Comparison of ENCODE assay signal across 1 cellular context in genomic region chr19:35879770-35880317, GRCh38.
TF ChIP-seq lines count a peak whose summit lies in the region.

No MANE protein-coding gene starts in this region.

TF ChIP-seq in HepG2, 621 proteins besides CTCF, POLR2A, EP300 and RAD21 (continued from another document and continues in another):
- no peak for TF ChIP-seq ZBTB2 (CRISPR knock-in tag; IDR thresholded peaks at IDR 0.05; ENCODE audit: low read depth)
- TF ChIP-seq MED13 (CRISPR knock-in tag; IDR thresholded peaks at IDR 0.05), result peak; percentile 66; the same call in 1 of the 2 replicates
- TF ChIP-seq FOXO1 (CRISPR knock-in tag; IDR thresholded peaks at IDR 0.05), result peak; percentile 63
- no peak for TF ChIP-seq ELK4 (CRISPR knock-in tag; IDR thresholded peaks at IDR 0.05; ENCODE audit: borderline replicate concordance)
- peak; percentile 94 for TF ChIP-seq MXD1 (CRISPR knock-in tag; IDR thresholded peaks at IDR 0.05)
- TF ChIP-seq SUZ12 (IDR thresholded peaks at IDR 0.05; ENCODE audit: low read depth, low read length), result no peak
- peak; percentile 95 for TF ChIP-seq ZBTB43 (CRISPR knock-in tag; conservative IDR thresholded peaks at IDR 0.05)
- TF ChIP-seq GABPA (IDR thresholded peaks at IDR 0.05; ENCODE audit: low read depth, low read length), result no peak
- peak; percentile 29; the same call in 1 of the 2 replicates for TF ChIP-seq GABPA (CRISPR knock-in tag; IDR thresholded peaks at IDR 0.05; ENCODE audit: low read depth)
- peak; percentile 93 for TF ChIP-seq ARNT2 (CRISPR knock-in tag; IDR thresholded peaks at IDR 0.05; ENCODE audit: low read depth)
- peak; percentile 87 for TF ChIP-seq ARID4A (CRISPR knock-in tag; IDR thresholded peaks at IDR 0.05; ENCODE audit: borderline replicate concordance)
- no peak for TF ChIP-seq ZMYM3 (CRISPR knock-in tag; IDR thresholded peaks at IDR 0.05)
- no peak for TF ChIP-seq POLR2AphosphoS2 (IDR thresholded peaks at IDR 0.05; ENCODE audit: low read depth, low read length)
- TF ChIP-seq ZFYVE20 (CRISPR knock-in tag; IDR thresholded peaks at IDR 0.05; ENCODE audit: borderline replicate concordance, low read depth), result peak; percentile 86
- peak; percentile 90 for TF ChIP-seq ZBED4 (CRISPR knock-in tag; IDR thresholded peaks at IDR 0.05; ENCODE audit: borderline replicate concordance)
- TF ChIP-seq TRIM22 (IDR thresholded peaks at IDR 0.05), result no peak
- 0 out of 2 replicates have a peak, but pooled peaks have one; percentile 28 for TF ChIP-seq ZBTB34 (CRISPR knock-in tag; IDR thresholded peaks at IDR 0.05)
- TF ChIP-seq KLF9 (CRISPR knock-in tag; IDR thresholded peaks at IDR 0.05; ENCODE audit: low read depth), result peak; percentile 88; the same call in 1 of the 2 replicates
- TF ChIP-seq RNF219 (CRISPR knock-in tag; IDR thresholded peaks at IDR 0.05), result 0 out of 2 replicates have a peak, but pooled peaks have one; percentile 21
- peak; percentile 99 for TF ChIP-seq NKX3-1 (CRISPR knock-in tag; IDR thresholded peaks at IDR 0.05)
- peak; percentile 73; the same call in 1 of the 2 replicates for TF ChIP-seq ATF3 (CRISPR knock-in tag; IDR thresholded peaks at IDR 0.05)
- 0 out of 2 replicates have a peak, but pooled peaks have one; percentile 54 for TF ChIP-seq ZNF598 (CRISPR knock-in tag; IDR thresholded peaks at IDR 0.05; ENCODE audit: borderline replicate concordance)
- no peak for TF ChIP-seq NR3C1 (CRISPR knock-in tag; IDR thresholded peaks at IDR 0.05)
- TF ChIP-seq ZNF180 (CRISPR knock-in tag; IDR thresholded peaks at IDR 0.05; ENCODE audit: borderline replicate concordance, low read depth), result no peak
- peak; percentile 96 for TF ChIP-seq ZSCAN20 (CRISPR knock-in tag; IDR thresholded peaks at IDR 0.05; ENCODE audit: borderline replicate concordance)
- TF ChIP-seq RERE (CRISPR knock-in tag; IDR thresholded peaks at IDR 0.05; ENCODE audit: low read depth), result 0 out of 2 replicates have a peak, but pooled peaks have one; percentile 26
- TF ChIP-seq ZNF562 (CRISPR knock-in tag; IDR thresholded peaks at IDR 0.05; ENCODE audit: borderline replicate concordance), result no peak
- TF ChIP-seq ZNF510 (CRISPR knock-in tag; IDR thresholded peaks at IDR 0.05; ENCODE audit: low read depth), result peak; percentile 94
- peak; percentile 54 for TF ChIP-seq IRF2 (CRISPR knock-in tag; IDR thresholded peaks at IDR 0.05)
